Comparison of ENCODE assay signal across 1 cellular context in genomic region chr6:33314943-33315752, GRCh38.
A peak's percentile ranks its signal among the peaks of the same experiment; 100 is the strongest.
TF ChIP-seq lines count a peak whose summit lies in the region.

No MANE protein-coding gene starts in this region.

TF ChIP-seq in H1, 55 proteins besides CTCF, POLR2A, EP300 and RAD21:
- TF ChIP-seq RXRA (IDR thresholded peaks at IDR 0.05; ENCODE audit: insufficient read depth, low read depth, low read length) (no peak), MAFK (IDR thresholded peaks at IDR 0.05; ENCODE audit: low read depth, low read length) (no peak), MAX (IDR thresholded peaks at IDR 0.05) (0 out of 2 replicates have a peak, but pooled peaks have one; percentile 28), SIN3A (conservative IDR thresholded peaks at IDR 0.05 in 1 of 2, IDR thresholded peaks at IDR 0.05 in 1 of 2; ENCODE audit: low read depth in 1 of 2, low read length in 2 of 2) (0 out of 4 replicates have a peak, but pooled peaks of 1 of the 2 experiments have one; percentile 20)
TF ChIP-seq in H1: peak in this region for 2.
